ENCODE assay signal across 10 cellular contexts in the genomic region with DNA sequence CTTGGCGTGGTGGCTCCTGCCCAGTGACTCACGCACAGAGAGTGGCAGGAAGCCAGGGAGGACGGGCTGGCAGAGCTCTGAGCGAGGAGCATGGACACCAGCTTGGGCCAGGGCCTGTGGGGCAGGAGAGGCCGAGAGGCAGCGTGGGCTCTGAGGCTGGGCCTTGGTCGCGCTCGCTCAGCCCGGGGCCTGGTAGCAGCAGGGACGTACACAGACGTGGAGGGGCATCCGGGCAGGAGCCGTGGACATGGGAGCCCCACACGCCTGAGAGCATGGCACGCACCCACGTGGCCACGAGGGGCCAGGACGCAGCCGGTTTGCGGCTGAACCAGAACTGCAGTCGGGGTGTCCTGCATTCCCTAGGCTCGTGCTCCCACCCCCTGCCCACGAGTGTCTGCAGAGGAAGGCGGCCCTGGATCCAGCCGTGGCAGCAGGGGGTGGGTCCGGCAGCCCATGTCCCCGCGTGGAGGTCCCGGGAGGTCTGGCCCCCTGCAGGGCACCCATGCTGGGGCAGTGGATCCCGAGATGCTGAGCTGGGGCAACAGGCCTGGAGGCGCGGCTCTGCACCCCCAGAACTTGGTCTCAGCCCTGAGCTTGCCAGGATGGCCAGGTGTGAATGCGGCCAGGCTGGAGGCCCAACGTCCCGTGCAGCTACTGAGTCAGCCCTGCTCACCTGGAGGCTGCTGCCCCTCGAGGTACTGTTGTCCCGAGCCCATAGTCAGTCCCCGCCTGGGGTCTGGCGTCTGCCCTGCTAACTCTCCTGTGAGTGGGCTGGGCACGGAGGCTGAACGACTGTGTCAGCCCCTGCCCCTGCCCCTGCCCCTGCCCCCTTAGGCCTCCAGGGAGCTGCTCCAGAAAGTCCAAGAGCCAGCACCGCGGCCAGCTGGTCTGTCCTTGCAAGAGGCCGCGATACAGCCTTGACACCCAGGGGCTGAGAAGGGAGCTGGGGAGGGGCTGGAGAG.
A peak's percentile ranks its signal among the peaks of the same experiment; 100 is the strongest.
DNase-seq lines count a peak whose midpoint lies in the region; ATAC-seq and TF ChIP-seq lines count a peak whose summit lies in the region.
"Had no signal": no experiment of that assay in that cellular context is flagged by ENCODE, and none has a peak within 500 bp of the region (broad histone marks: within the 10 kb centered on the region; RNA-seq: fewer than 3 reads in every experiment).

No MANE protein-coding gene starts in this region.

- H3K4me3 ChIP-seq in Panc1 (ENCODE audit: low read depth in 2 of 2, low read length in 2 of 2) = no peak overlapping the region
- no peak overlapping the region for H3K4me3 ChIP-seq in fibroblast of the aortic adventitia (ENCODE audit: low read depth, low read length)
- peak overlapping the region; percentile 24 for H3K4me3 ChIP-seq in psoas muscle

- H3K4me1 ChIP-seq in Panc1 (ENCODE audit: control insufficient read depth, insufficient read depth, low read length) = no peaks in the 10 kb centered on the region; the same call in 1 of the 2 replicates
- peaks cover 12% of the 10 kb centered on the region for H3K4me1 ChIP-seq in psoas muscle

- DNase-seq in Daoy (ENCODE audit: low read depth) (peak; percentile 91), Panc1 (ENCODE audit: low read depth, low spot score) (peak; percentile 8), fibroblast of the aortic adventitia (ENCODE audit: low read depth) (peak; percentile 49), psoas muscle (peak; percentile 88 to 93), SK-N-DZ (ENCODE audit: low spot score) (no peak), NCI-H526 (lab: John Stamatoyannopoulos, UW) (no peak)
- DNase-seq in stimulated activated CD4-positive, alpha-beta T cell treated with anti-CD3 and anti-CD28 coated beads, Interleukin-4, amount 100 ng/mL, for 4 hours = no peak
- DNase-seq in activated CD4-positive, alpha-beta T cell treated with anti-CD3 and anti-CD28 coated beads, Interleukin-2, amount 50 U/mL, for 1 hour = no peak
- DNase-seq: brain microvascular endothelial cell, NCI-H1930 had no signal

- in situ Hi-C loops in Panc1 (cut with HindIII; ENCODE audit: low pct_unique_long_range_greater_than_20kb, low sequenced_read_pairs) = no loop called here

- CTCF ChIA-PET in Panc1 (lab: Charles Lee) = no interaction called here

- H3K27me3 ChIP-seq in Panc1 (ENCODE audit: control insufficient read depth, insufficient read depth, low read length) (no peaks in the 10 kb centered on the region), psoas muscle (ENCODE audit: insufficient read depth in 3 of 3, low read length in 2 of 3) (peaks cover 0 to 2% (median 0%) of the 10 kb centered on the region in 3 donors)
- H3K27me3 ChIP-seq: brain microvascular endothelial cell had no signal

- ATAC-seq in Panc1 (peak; percentile 73), psoas muscle (peak; percentile 93 to 97 (median 94))

- BruUV-seq in Panc1 (replicated peaks; lab: Mats Ljungman, UMichigan) = no TSS peak

- no peak overlapping the region for H3K27ac ChIP-seq in Panc1 (ENCODE audit: low read length)
- H3K27ac ChIP-seq in psoas muscle = no peak overlapping the region
- H3K27ac ChIP-seq: brain microvascular endothelial cell had no signal

- H3K36me3 ChIP-seq in Panc1 (ENCODE audit: control insufficient read depth, insufficient read depth, low read length) = no peaks in the 10 kb centered on the region
- no peaks in the 10 kb centered on the region for H3K36me3 ChIP-seq in psoas muscle (ENCODE audit: insufficient read depth in 1 of 2, low read depth in 1 of 2)
- H3K36me3 ChIP-seq: brain microvascular endothelial cell had no signal

- intact Hi-C loops in Panc1 (cut with micrococcal nuclease; ENCODE audit: unreplicated experiment) = no loop called here
- intact Hi-C loops in psoas muscle (cut with DNase I) = no loop called here

- POLR2A ChIA-PET in Panc1 (lab: Charles Lee) = interaction anchor here (0.5 kb wide), 1 partner anchor 210 kb away, joined by 4 read pairs; no protein-coding TSS in a partner anchor

- no peaks in the 10 kb centered on the region for H3K9me3 ChIP-seq in Panc1 (ENCODE audit: control insufficient read depth, insufficient read depth, low read depth, low read length)
- no peaks in the 10 kb centered on the region for H3K9me3 ChIP-seq in psoas muscle

- TF ChIP-seq CTCF in Panc1 (IDR thresholded peaks at IDR 0.05) (no peak), fibroblast of the aortic adventitia (IDR thresholded peaks at IDR 0.05; ENCODE audit: insufficient read depth, low read length) (no peak), psoas muscle (IDR thresholded peaks at IDR 0.05) (no peak)

- WGBS in psoas muscle, 3 donors = 53 to 60% (median 58%) methylated on average over 40 to 46 of the region's 46 CpGs

Comparison
In these comparisons a context has a peak if more than half of its experiments do, and no peak if none do; other contexts are left out.
1. DNase-seq: peak in Daoy (single experiment), Panc1 (single experiment), fibroblast of the aortic adventitia (single experiment) and psoas muscle (2 of 2); none in stimulated activated CD4-positive, alpha-beta T cell treated with anti-CD3 and anti-CD28 coated beads, Interleukin-4, amount 100 ng/mL, for 4 hours (0 of 2), activated CD4-positive, alpha-beta T cell treated with anti-CD3 and anti-CD28 coated beads, Interleukin-2, amount 50 U/mL, for 1 hour (single experiment), SK-N-DZ (single experiment) and NCI-H526 (0 of 2).